In the genomic region with DNA sequence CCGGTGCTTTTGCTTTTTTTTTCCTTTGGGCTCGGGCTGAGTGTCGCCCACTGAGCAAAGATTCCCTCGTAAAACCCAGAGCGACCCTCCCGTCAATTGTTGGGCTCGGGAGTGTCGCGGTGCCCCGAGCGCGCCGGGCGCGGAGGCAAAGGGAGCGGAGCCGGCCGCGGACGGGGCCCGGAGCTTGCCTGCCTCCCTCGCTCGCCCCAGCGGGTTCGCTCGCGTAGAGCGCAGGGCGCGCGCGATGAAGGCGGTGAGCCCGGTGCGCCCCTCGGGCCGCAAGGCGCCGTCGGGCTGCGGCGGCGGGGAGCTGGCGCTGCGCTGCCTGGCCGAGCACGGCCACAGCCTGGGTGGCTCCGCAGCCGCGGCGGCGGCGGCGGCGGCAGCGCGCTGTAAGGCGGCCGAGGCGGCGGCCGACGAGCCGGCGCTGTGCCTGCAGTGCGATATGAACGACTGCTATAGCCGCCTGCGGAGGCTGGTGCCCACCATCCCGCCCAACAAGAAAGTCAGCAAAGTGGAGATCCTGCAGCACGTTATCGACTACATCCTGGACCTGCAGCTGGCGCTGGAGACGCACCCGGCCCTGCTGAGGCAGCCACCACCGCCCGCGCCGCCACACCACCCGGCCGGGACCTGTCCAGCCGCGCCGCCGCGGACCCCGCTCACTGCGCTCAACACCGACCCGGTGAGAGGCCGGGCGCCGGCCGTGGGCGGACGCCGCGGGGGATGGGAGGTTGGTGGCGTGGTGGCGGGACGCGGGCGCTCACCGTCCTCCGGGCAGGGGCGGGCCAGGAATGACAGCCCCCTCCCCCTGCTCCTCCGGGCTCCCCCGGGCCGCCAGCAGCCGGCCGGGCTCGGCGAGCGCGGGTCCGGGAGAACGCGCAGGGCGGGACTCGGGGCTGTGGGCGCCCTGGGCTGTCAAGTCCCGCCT, we compare ENCODE assay signal across 8 cellular contexts. TPM values are rescaled to one million over a fixed set of nuclear protein-coding genes. Genes with fewer than 3 reads are reported as not detected.
DNase-seq lines count a peak whose midpoint lies in the region; ATAC-seq and TF ChIP-seq lines count a peak whose summit lies in the region.

No MANE protein-coding gene starts in this region.

- POLR2A ChIA-PET in RWPE1 (lab: Yijun Ruan, JAX; ENCODE audit: low non-redundant PET), result interaction anchor here (0.5 kb wide), 1 partner anchor 705 kb away, joined by 3 read pairs; no protein-coding TSS in a partner anchor

- TF ChIP-seq CTCF in epithelial cell of proximal tubule (conservative IDR thresholded peaks at IDR 0.05; ENCODE audit: low read depth, low read length) (no peak), RWPE1 (conservative IDR thresholded peaks at IDR 0.05; ENCODE audit: low read depth) (no peak)

- H3K4me1 ChIP-seq in BLaER1 treated with 17β-estradiol and CSF1 and Interleukin-3, amounts not matched to agents 10 nM and 100 nM, result peaks cover 0 to 65% (median 38%) of the 10 kb centered on the region in 10 experiments; a peak in 13 of 20 replicates
- H3K4me1 ChIP-seq in muscle layer of colon (ENCODE audit: insufficient read depth, low read length), result peaks cover 4% of the 10 kb centered on the region

- no peaks in the 10 kb centered on the region for H3K36me3 ChIP-seq in BLaER1 treated with 17β-estradiol and CSF1 and Interleukin-3, amounts not matched to agents 10 nM and 100 nM
- H3K36me3 ChIP-seq in MG63 (no peaks in the 10 kb centered on the region), muscle layer of colon (ENCODE audit: insufficient read depth, low read length) (no peaks in the 10 kb centered on the region)

- H3K27me3 ChIP-seq in BLaER1 treated with 17β-estradiol and CSF1 and Interleukin-3, amounts not matched to agents 10 nM and 100 nM, result peaks cover 0 to 30% (median 19%) of the 10 kb centered on the region in 11 experiments; a peak in 14 of 22 replicates
- no peaks in the 10 kb centered on the region for H3K27me3 ChIP-seq in MG63
- no peaks in the 10 kb centered on the region for H3K27me3 ChIP-seq in muscle layer of colon (ENCODE audit: control insufficient read depth in 1 of 2, insufficient read depth in 2 of 2, low read length in 2 of 2)

- DNase-seq in MG63 (peak; percentile 29), epithelial cell of proximal tubule (ENCODE audit: low read depth) (no peak), RWPE1 (ENCODE audit: low spot score) (no peak), NK-92 (lab: John Stamatoyannopoulos, UW; ENCODE audit: unreplicated experiment) (no peak)
- DNase-seq in effector CD4-positive, alpha-beta T cell, result no peak

- peak overlapping the region; percentile 58 to 76 (median 70) for H3K4me3 ChIP-seq in BLaER1 treated with 17β-estradiol and CSF1 and Interleukin-3, amounts not matched to agents 10 nM and 100 nM
- H3K4me3 ChIP-seq in MG63 (peak overlapping the region; percentile 57), epithelial cell of proximal tubule (ENCODE audit: low read depth, low read length) (peak overlapping the region; percentile 75), muscle layer of colon (ENCODE audit: low read depth in 1 of 2, low read length in 2 of 2) (peak overlapping the region; percentile 84 to 85)

- peaks cover 0 to 15% (median 10%) of the 10 kb centered on the region in 11 experiments; a peak in 14 of 22 replicates for H3K9me3 ChIP-seq in BLaER1 treated with 17β-estradiol and CSF1 and Interleukin-3, amounts not matched to agents 10 nM and 100 nM (replicated peaks in 1 of 11)
- H3K9me3 ChIP-seq in MG63, result no peaks in the 10 kb centered on the region
- no peaks in the 10 kb centered on the region for H3K9me3 ChIP-seq in muscle layer of colon (ENCODE audit: low read length)

- peak overlapping the region in 8 of 11 experiments; percentile 29 to 67 (median 50); a peak in 11 of 22 replicates for H3K27ac ChIP-seq in BLaER1 treated with 17β-estradiol and CSF1 and Interleukin-3, amounts not matched to agents 10 nM and 100 nM
- H3K27ac ChIP-seq in muscle layer of colon (ENCODE audit: low read depth, low read length) (peak overlapping the region; percentile 74), RWPE1 (no peak overlapping the region)

- ATAC-seq in HG03378 (IDR thresholded peaks at IDR 0.05; ENCODE audit: unreplicated experiment), result no peak

- H3K4me2 ChIP-seq in BLaER1 treated with 17β-estradiol and CSF1 and Interleukin-3, amounts not matched to agents 10 nM and 100 nM, result peak overlapping the region; percentile 91 to 100 (median 97)

- H4K20me1 ChIP-seq in BLaER1 treated with 17β-estradiol and CSF1 and Interleukin-3, amounts not matched to agents 10 nM and 100 nM, result no peaks in the 10 kb centered on the region

- H3K9ac ChIP-seq in BLaER1 treated with 17β-estradiol and CSF1 and Interleukin-3, amounts not matched to agents 10 nM and 100 nM, result peak overlapping the region; percentile 56 to 80 (median 71)
- no peak overlapping the region for H3K9ac ChIP-seq in muscle layer of colon (ENCODE audit: low read length)

- CTCF ChIA-PET in RWPE1 (lab: Yijun Ruan, JAX), result no interaction called here

RNA-seq across cellular contexts. Expression of gene ID4, which starts 0.6 kb away (rescaled TPM):
- total RNA-seq in MG63 (2014; rRNA removed; shearing (Covaris generic); ENCODE audit: low replicate concordance), result 2.0 and 3.1 TPM in 2 replicates
- total RNA-seq in epithelial cell of proximal tubule, result 7.0 and 17.8 TPM in 2 replicates
